In genomic region chr22:20647586-20648305, GRCh38 we compare ENCODE assay signal across 25 cellular contexts.
"Had no signal": no experiment of that assay in that cellular context is flagged by ENCODE, and none has a peak within 500 bp of the region (broad histone marks: within the 10 kb centered on the region; RNA-seq: fewer than 3 reads in every experiment).

No MANE protein-coding gene starts in this region.

- H3K27me3 ChIP-seq: adrenal gland, ascending aorta, sigmoid colon, stomach, suprapubic skin, tibial nerve, uterus had no signal

- FAIRE-seq: colon, endothelial cell of umbilical vein, frontal cortex had no signal

- DNase-seq: activated CD4-positive, alpha-beta T cell treated with anti-CD3 and anti-CD28 coated beads for 1 hour; activated naive CD4-positive, alpha-beta T cell; central memory CD4-positive, alpha-beta T cell; effector memory CD8-positive, alpha-beta T cell; hypothalamus; left ventricle myocardium superior; mammary epithelial cell; sigmoid colon; stimulated activated CD4-positive, alpha-beta T cell treated with anti-CD3 and anti-CD28 coated beads, Interleukin-15, amount 100 ng/mL, for 24 hours; stomach; SW 1271; T-helper 17 cell; uterus had no signal

- H3K9me3 Mint-ChIP-seq: effector memory CD8-positive, alpha-beta T cell; nephron; stimulated activated memory B cell treated with anti-CD40 and anti-IgM and Interleukin-4, amounts not matched to agents 10 μg/mL and 1 μg/mL and 100 μg/mL, for 72 hours had no signal

- H3K27ac Mint-ChIP-seq: activated naive CD8-positive, alpha-beta T cell; effector memory CD8-positive, alpha-beta T cell; nephron; stimulated activated memory B cell treated with anti-CD40 and anti-IgM and Interleukin-4, amounts not matched to agents 10 μg/mL and 1 μg/mL and 100 μg/mL, for 72 hours; T-helper 17 cell had no signal

- H3K27ac ChIP-seq: adrenal gland, ascending aorta, sigmoid colon, stomach, suprapubic skin, tibial nerve, uterus had no signal

- H3K4me3 ChIP-seq: adrenal gland, ascending aorta, sigmoid colon, smooth muscle cell, stomach, suprapubic skin, tibial nerve, uterus had no signal

- H3K4me2 ChIP-seq: smooth muscle cell had no signal

- H3K36me3 Mint-ChIP-seq: stimulated activated memory B cell treated with anti-CD40 and anti-IgM and Interleukin-4, amounts not matched to agents 10 μg/mL and 1 μg/mL and 100 μg/mL, for 72 hours had no signal

- H3K4me3 Mint-ChIP-seq: activated naive CD8-positive, alpha-beta T cell; effector memory CD8-positive, alpha-beta T cell; nephron; stimulated activated memory B cell treated with anti-CD40 and anti-IgM and Interleukin-4, amounts not matched to agents 10 μg/mL and 1 μg/mL and 100 μg/mL, for 72 hours; T-helper 17 cell had no signal

- H3K4me1 Mint-ChIP-seq: stimulated activated memory B cell treated with anti-CD40 and anti-IgM and Interleukin-4, amounts not matched to agents 10 μg/mL and 1 μg/mL and 100 μg/mL, for 72 hours; T-helper 17 cell had no signal

- ATAC-seq: effector memory CD8-positive, alpha-beta T cell; esophagus mucosa; left ventricle myocardium superior; stimulated activated memory B cell treated with anti-CD40 and anti-IgM and Interleukin-4, amounts not matched to agents 10 μg/mL and 1 μg/mL and 100 μg/mL, for 72 hours; T-helper 17 cell had no signal

- H3K4me1 ChIP-seq: adrenal gland, ascending aorta, sigmoid colon, stomach, suprapubic skin, tibial nerve, uterus had no signal

- H3K9me3 ChIP-seq: adrenal gland, ascending aorta, sigmoid colon, stomach, suprapubic skin, tibial nerve, uterus had no signal

- H3K36me3 ChIP-seq: adrenal gland, ascending aorta, sigmoid colon, stomach, suprapubic skin, tibial nerve, uterus had no signal

- H3K27me3 Mint-ChIP-seq: activated naive CD8-positive, alpha-beta T cell had no signal
